In the genomic region with DNA sequence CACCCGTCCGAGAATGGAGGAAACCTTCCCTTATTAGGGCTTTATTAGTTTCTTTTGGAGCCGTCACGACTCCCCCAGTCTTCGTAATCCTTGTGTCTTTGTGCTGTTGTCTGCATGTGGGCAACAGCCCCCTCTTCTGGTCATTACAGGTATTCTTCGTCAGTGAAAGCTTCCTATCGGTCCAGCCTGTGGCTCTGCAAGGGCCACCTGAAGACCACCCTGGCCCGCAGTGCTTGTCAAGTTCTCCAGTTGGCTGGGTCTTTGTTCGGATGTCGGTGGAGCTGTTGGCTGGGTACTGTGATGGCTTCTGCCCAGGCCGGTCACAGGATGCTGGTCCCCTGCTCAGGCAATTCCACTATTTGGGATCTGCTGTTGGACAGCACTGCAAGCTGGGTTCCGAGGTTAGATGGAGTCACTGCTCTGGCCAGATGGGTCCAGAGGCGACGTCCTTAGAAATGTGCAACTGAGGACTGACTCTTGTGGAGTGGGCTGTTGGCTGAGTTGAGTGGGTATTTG, we compare ENCODE assay signal across 9 cellular contexts. TPM values are rescaled to one million over a fixed set of nuclear protein-coding genes. Genes with fewer than 3 reads are reported as not detected.
A peak's percentile ranks its signal among the peaks of the same experiment; 100 is the strongest.
DNase-seq lines count a peak whose midpoint lies in the region; ATAC-seq, FAIRE-seq and TF ChIP-seq lines count a peak whose summit lies in the region.
"Had no signal": no experiment of that assay in that cellular context is flagged by ENCODE, and none has a peak within 500 bp of the region (broad histone marks: within the 10 kb centered on the region; RNA-seq: fewer than 3 reads in every experiment).

No MANE protein-coding gene starts in this region.

- H3K27me3 ChIP-seq in bronchial epithelial cell (ENCODE audit: control insufficient read depth, insufficient read depth, low read length): no peaks in the 10 kb centered on the region
- H3K27me3 ChIP-seq: BLaER1 treated with 17β-estradiol and CSF1 and Interleukin-3, amounts not matched to agents 10 nM and 100 nM had no signal

- DNase-seq in NCI-H1436 (lab: John Stamatoyannopoulos, UW): peak; percentile 7
- no peak for DNase-seq in NCI-H1436 treated with DMSO at 0.1 percent for 48 hours (lab: John Stamatoyannopoulos, UW)
- peak; percentile 56 to 83 for DNase-seq in Kasumi-1 (lab: John Stamatoyannopoulos, UW)
- peak; percentile 13 to 39 (median 23) for DNase-seq in T-helper 1 cell
- DNase-seq in bronchial epithelial cell (ENCODE audit: low read depth): peak; percentile 61
- DNase-seq in iris pigment epithelial cell (ENCODE audit: low read depth): peak; percentile 67
- DNase-seq in stimulated activated CD4-positive, alpha-beta T cell treated with anti-CD3 and anti-CD28 coated beads, Interleukin-1b, Interleukin-23, amount 100 ng/mL, for 4 hours (ENCODE audit: low read depth in 2 of 2): peak; percentile 9 to 28

- FAIRE-seq in bronchial epithelial cell (lab: Jason Lieb, UNC): no peak

- no peak for ATAC-seq in GM18870 (IDR thresholded peaks at IDR 0.05; ENCODE audit: unreplicated experiment)

- H3K36me3 ChIP-seq in bronchial epithelial cell (ENCODE audit: control insufficient read depth, insufficient read depth, low read length): peaks cover 9% of the 10 kb centered on the region

- H3K4me3 ChIP-seq in bronchial epithelial cell (ENCODE audit: low read depth, low read length): no peak overlapping the region
- H3K4me3 ChIP-seq: BLaER1 treated with 17β-estradiol and CSF1 and Interleukin-3, amounts not matched to agents 10 nM and 100 nM had no signal

- peak; percentile 83 for TF ChIP-seq CTCF in bronchial epithelial cell (IDR thresholded peaks at IDR 0.05; ENCODE audit: insufficient read depth, low read length, severe bottlenecking)

RNA-seq across cellular contexts. Expression of gene E2F6, which starts 19.2 kb away (rescaled TPM):
- 9.1 and 12.1 TPM in 2 replicates for total RNA-seq in bronchial epithelial cell
